20 cellular contexts compared by ENCODE assay signal in genomic region chr10:76869931-76870330, GRCh38.
"Had no signal": no experiment of that assay in that cellular context is flagged by ENCODE, and none has a peak within 500 bp of the region (broad histone marks: within the 10 kb centered on the region; RNA-seq: fewer than 3 reads in every experiment).

No MANE protein-coding gene starts in this region.

- H3K9me3 ChIP-seq: adrenal gland, esophagus squamous epithelium, left lung, psoas muscle, sigmoid colon, thyroid gland had no signal

- H3K36me3 Mint-ChIP-seq: activated naive CD4-positive, alpha-beta T cell treated with anti-CD3 and anti-CD28 coated beads, Interleukin-2, amount 50 U/mL, for 72 hours; naive thymus-derived CD8-positive, alpha-beta T cell; stimulated activated naive B cell treated with anti-CD40 and anti-IgM and Interleukin-4, amounts not matched to agents 10 μg/mL and 1 μg/mL and 100 μg/mL, for 72 hours had no signal

- DNase-seq: activated CD4-positive, alpha-beta T cell treated with anti-CD3 and anti-CD28 coated beads, Interleukin-2, amount 50 U/mL, for 1 hour; activated CD4-positive, CD25-positive, alpha-beta regulatory T cell treated with anti-CD3 and anti-CD28 coated beads, Interleukin-2, amount 50 U/mL, for 72 hours; activated gamma-delta T cell; activated T-cell treated with anti-CD3 and anti-CD28 coated beads, Interleukin-2, amount 50 U/mL, for 72 hours; adrenal gland; effector CD8-positive, alpha-beta T cell; esophagus squamous epithelium; foreskin keratinocyte; mesendoderm; naive thymus-derived CD8-positive, alpha-beta T cell; psoas muscle; sigmoid colon; stimulated activated CD4-positive, alpha-beta T cell treated with anti-CD3 and anti-CD28 coated beads, Interleukin-4, amount 100 ng/mL, for 4 hours; stimulated activated naive B cell treated with anti-CD40 and anti-IgM and Interleukin-4, amounts not matched to agents 10 μg/mL and 1 μg/mL and 100 μg/mL, for 72 hours; T-helper 2 cell; thyroid gland had no signal

- H3K4me3 ChIP-seq: adrenal gland, esophagus squamous epithelium, left lung, psoas muscle, sigmoid colon, thyroid gland had no signal

- H3K4me3 Mint-ChIP-seq: activated T-cell treated with anti-CD3 and anti-CD28 coated beads, Interleukin-2, amount 50 U/mL, for 72 hours; dendritic cell treated with granulocyte-macrophage colony-stimulating factor and Interleukin-4, amounts not matched to agents 40 ng/mL and 50 ng/mL, for 4 days; naive thymus-derived CD8-positive, alpha-beta T cell; stimulated activated naive B cell treated with anti-CD40 and anti-IgM and Interleukin-4, amounts not matched to agents 10 μg/mL and 1 μg/mL and 100 μg/mL, for 72 hours had no signal

- H3K27me3 ChIP-seq: adrenal gland, esophagus squamous epithelium, foreskin keratinocyte, left lung, sigmoid colon, thyroid gland had no signal

- ATAC-seq: activated naive CD4-positive, alpha-beta T cell treated with anti-CD3 and anti-CD28 coated beads, Interleukin-2, amount 50 U/mL, for 72 hours; activated T-cell treated with anti-CD3 and anti-CD28 coated beads, Interleukin-2, amount 50 U/mL, for 72 hours; foreskin keratinocyte; left lung; naive thymus-derived CD8-positive, alpha-beta T cell; psoas muscle; stimulated activated naive B cell treated with anti-CD40 and anti-IgM and Interleukin-4, amounts not matched to agents 10 μg/mL and 1 μg/mL and 100 μg/mL, for 72 hours had no signal

- H3K9me3 Mint-ChIP-seq: activated T-cell treated with anti-CD3 and anti-CD28 coated beads, Interleukin-2, amount 50 U/mL, for 72 hours; dendritic cell treated with granulocyte-macrophage colony-stimulating factor and Interleukin-4, amounts not matched to agents 40 ng/mL and 50 ng/mL, for 4 days had no signal

- H3K27ac ChIP-seq: adrenal gland, esophagus squamous epithelium, foreskin keratinocyte, left lung, psoas muscle, sigmoid colon, thyroid gland, VCaP had no signal

- H3K4me1 Mint-ChIP-seq: naive thymus-derived CD8-positive, alpha-beta T cell; stimulated activated naive B cell treated with anti-CD40 and anti-IgM and Interleukin-4, amounts not matched to agents 10 μg/mL and 1 μg/mL and 100 μg/mL, for 72 hours had no signal

- H3K27me3 Mint-ChIP-seq: stimulated activated naive B cell treated with anti-CD40 and anti-IgM and Interleukin-4, amounts not matched to agents 10 μg/mL and 1 μg/mL and 100 μg/mL, for 72 hours had no signal

- H3K27ac Mint-ChIP-seq: activated naive CD4-positive, alpha-beta T cell treated with anti-CD3 and anti-CD28 coated beads, Interleukin-2, amount 50 U/mL, for 72 hours; activated T-cell treated with anti-CD3 and anti-CD28 coated beads, Interleukin-2, amount 50 U/mL, for 72 hours; dendritic cell treated with granulocyte-macrophage colony-stimulating factor and Interleukin-4, amounts not matched to agents 40 ng/mL and 50 ng/mL, for 4 days; naive thymus-derived CD8-positive, alpha-beta T cell; stimulated activated naive B cell treated with anti-CD40 and anti-IgM and Interleukin-4, amounts not matched to agents 10 μg/mL and 1 μg/mL and 100 μg/mL, for 72 hours had no signal

- H3K36me3 ChIP-seq: adrenal gland, esophagus squamous epithelium, left lung, sigmoid colon, thyroid gland had no signal

- H3K4me1 ChIP-seq: adrenal gland, foreskin keratinocyte, left lung, psoas muscle, thyroid gland had no signal
